Comparison of ENCODE assay signal across 21 cellular contexts in genomic region chr6:45439459-45439858, GRCh38.
DNase-seq lines count a peak whose midpoint lies in the region; ATAC-seq, FAIRE-seq and TF ChIP-seq lines count a peak whose summit lies in the region.
"Had no signal": no experiment of that assay in that cellular context is flagged by ENCODE, and none has a peak within 500 bp of the region (broad histone marks: within the 10 kb centered on the region; RNA-seq: fewer than 3 reads in every experiment).

No MANE protein-coding gene starts in this region.

- H3K27ac Mint-ChIP-seq in CD4-positive, CD25-positive, alpha-beta regulatory T cell: peak overlapping the region; percentile 11 to 89 (median 35)

- DNase-seq in AG04450 (ENCODE audit: low read depth, low spot score) (no peak), SJSA1 (ENCODE audit: low read depth in 1 of 2, low spot score in 2 of 2) (no peak), keratinocyte (ENCODE audit: low read depth, low spot score) (no peak), Right ventricle myocardium superior (no peak), NCI-H2107 (lab: John Stamatoyannopoulos, UW) (no peak)
- DNase-seq in CD4-positive, CD25-positive, alpha-beta regulatory T cell: no peak
- no peak for DNase-seq in effector CD8-positive, alpha-beta T cell (lab: John Stamatoyannopoulos, UW)
- DNase-seq: activated CD4-positive, alpha-beta T cell treated with anti-CD3 and anti-CD28 coated beads, Interleukin-2, amount 50 U/mL, for 1 hour; body of pancreas; Calu3; colonic mucosa; head of caudate nucleus; NCI-H1436; NCI-H526 treated with DMSO at 0.1 percent for 48 hours; small intestine; stimulated activated CD4-positive, alpha-beta T cell treated with anti-CD3 and anti-CD28 coated beads, Interleukin-2, amount 100 ng/mL, for 48 hours; stimulated activated naive CD8-positive, alpha-beta T cell treated with anti-CD3 and anti-CD28 coated beads, Interleukin-15, Interleukin-2, amounts not matched to agents 100 U/mL and 50 U/mL, for 24 hours; transverse colon had no signal

- no peaks in the 10 kb centered on the region for H4K20me1 ChIP-seq in keratinocyte (ENCODE audit: control insufficient read depth, extremely low read depth, insufficient read depth, low read length)

- no peak overlapping the region for H2AFZ ChIP-seq in keratinocyte (ENCODE audit: control insufficient read depth, low read length)

- peaks cover 18% of the 10 kb centered on the region for H3K36me3 ChIP-seq in CD4-positive, CD25-positive, alpha-beta regulatory T cell (ENCODE audit: control insufficient read depth, insufficient read depth, low read length)
- H3K36me3 ChIP-seq in SJSA1: peaks cover 84% of the 10 kb centered on the region
- no peaks in the 10 kb centered on the region for H3K36me3 ChIP-seq in keratinocyte (ENCODE audit: control insufficient read depth in 2 of 2, extremely low read depth in 1 of 2, insufficient read depth in 2 of 2, low read length in 2 of 2)
- H3K36me3 ChIP-seq: colonic mucosa, MG63, transverse colon had no signal

- H3K79me2 ChIP-seq in keratinocyte (ENCODE audit: control insufficient read depth, insufficient read depth, low read length): no peaks in the 10 kb centered on the region

- H3K27ac ChIP-seq in AG04450 (ENCODE audit: low read depth, low read length) (peak overlapping the region; percentile 63), SJSA1 (peak overlapping the region; percentile 89), keratinocyte (ENCODE audit: control insufficient read depth, insufficient read depth, low read length) (peak overlapping the region; percentile 73)
- H3K27ac ChIP-seq in CD4-positive, CD25-positive, alpha-beta regulatory T cell (ENCODE audit: insufficient read depth, low read length, poor library complexity, severe bottlenecking): no peak overlapping the region
- H3K27ac ChIP-seq: body of pancreas, colonic mucosa, transverse colon had no signal

- H3K9me3 Mint-ChIP-seq in CD4-positive, CD25-positive, alpha-beta regulatory T cell: no peaks in the 10 kb centered on the region

- H3K27me3 Mint-ChIP-seq in CD4-positive, CD25-positive, alpha-beta regulatory T cell: no peaks in the 10 kb centered on the region

- peak overlapping the region; percentile 0 to 46 (median 15) for H3K4me3 Mint-ChIP-seq in CD4-positive, CD25-positive, alpha-beta regulatory T cell

- no peaks in the 10 kb centered on the region for H3K9me1 ChIP-seq in keratinocyte (ENCODE audit: control insufficient read depth, extremely low read depth, insufficient read depth, low read length)

- no peaks in the 10 kb centered on the region for H3K9me3 ChIP-seq in AG04450 (ENCODE audit: control insufficient read depth, insufficient read depth, low read length)
- H3K9me3 ChIP-seq in CD4-positive, CD25-positive, alpha-beta regulatory T cell (ENCODE audit: control insufficient read depth in 2 of 2, low read length in 2 of 2): no peaks in the 10 kb centered on the region
- no peaks in the 10 kb centered on the region for H3K9me3 ChIP-seq in SJSA1 (replicated peaks)
- no peaks in the 10 kb centered on the region for H3K9me3 ChIP-seq in keratinocyte (ENCODE audit: control insufficient read depth, low read depth, low read length)
- H3K9me3 ChIP-seq: body of pancreas, colonic mucosa, MG63, transverse colon had no signal

- CTCF ChIA-PET in AG04450 (lab: Charles Lee): no interaction called here

- no peak for FAIRE-seq in keratinocyte (lab: Jason Lieb, UNC)
- FAIRE-seq: HepG2, small intestine had no signal

- POLR2A ChIA-PET in AG04450 (lab: Yijun Ruan, JAX): interaction anchor here (0.6 kb wide), 1 partner anchor 94 kb away, joined by 12 read pairs; no protein-coding TSS in a partner anchor

- H3K4me2 ChIP-seq in keratinocyte (ENCODE audit: control insufficient read depth, extremely low read depth, insufficient read depth, low read depth, low read length): peak overlapping the region; percentile 81

- dilution Hi-C loops in keratinocyte (cut with MboI; ENCODE audit: extremely low pct_ligation_motif_present, low sequenced_read_pairs): no loop called here

- no peak for TF ChIP-seq CTCF in AG04450 (IDR thresholded peaks at IDR 0.05; ENCODE audit: low read depth, low read length)
- TF ChIP-seq CTCF in keratinocyte (optimal IDR thresholded peaks at IDR 0.05 in 1 of 3, IDR thresholded peaks at IDR 0.05 in 1 of 3, conservative IDR thresholded peaks at IDR 0.05 in 1 of 3; ENCODE audit: extremely low read depth in 1 of 3, insufficient read depth in 2 of 3, low read length in 3 of 3): no peak

- H3K4me1 ChIP-seq in CD4-positive, CD25-positive, alpha-beta regulatory T cell (ENCODE audit: control insufficient read depth, insufficient read depth, low read length, poor library complexity, severe bottlenecking): peaks cover 50% of the 10 kb centered on the region
- H3K4me1 ChIP-seq in SJSA1 (replicated peaks) (peaks cover 45% of the 10 kb centered on the region), keratinocyte (ENCODE audit: control insufficient read depth, extremely low read depth, insufficient read depth, low read length) (peaks cover 39% of the 10 kb centered on the region)
- H3K4me1 ChIP-seq: body of pancreas had no signal

- no peaks in the 10 kb centered on the region for H3K27me3 ChIP-seq in AG04450 (ENCODE audit: control insufficient read depth, insufficient read depth, low read length)
- no peaks in the 10 kb centered on the region for H3K27me3 ChIP-seq in CD4-positive, CD25-positive, alpha-beta regulatory T cell (ENCODE audit: control insufficient read depth, insufficient read depth, low read length)
- H3K27me3 ChIP-seq in SJSA1 (replicated peaks): no peaks in the 10 kb centered on the region
- H3K27me3 ChIP-seq in keratinocyte (ENCODE audit: control insufficient read depth, extremely low read depth, insufficient read depth, low read length): no peaks in the 10 kb centered on the region
- H3K27me3 ChIP-seq: body of pancreas, colonic mucosa, MG63, transverse colon had no signal

- H3K4me3 ChIP-seq in AG04450 (ENCODE audit: low read depth, low read length) (no peak overlapping the region), SJSA1 (no peak overlapping the region), keratinocyte (ENCODE audit: control insufficient read depth in 2 of 3, extremely low read depth in 1 of 3, insufficient read depth in 2 of 3, low read depth in 1 of 3, low read length in 3 of 3) (no peak overlapping the region)
- peak overlapping the region; percentile 54 for H3K4me3 ChIP-seq in CD4-positive, CD25-positive, alpha-beta regulatory T cell (ENCODE audit: low read depth, low read length)
- H3K4me3 ChIP-seq: body of pancreas, colonic mucosa, MG63, transverse colon had no signal

- H3K36me3 Mint-ChIP-seq in CD4-positive, CD25-positive, alpha-beta regulatory T cell: peaks cover 12% of the 10 kb centered on the region

- peaks cover 32 to 68% (median 51%) of the 10 kb centered on the region in 4 donors for H3K4me1 Mint-ChIP-seq in CD4-positive, CD25-positive, alpha-beta regulatory T cell

- ATAC-seq in CD4-positive, CD25-positive, alpha-beta regulatory T cell (ENCODE audit: low read depth in 2 of 2): no peak
- ATAC-seq in Right ventricle myocardium superior (ENCODE audit: poor library complexity): no peak
- ATAC-seq: body of pancreas; HepG2; left lobe of liver; stimulated activated naive CD8-positive, alpha-beta T cell treated with anti-CD3 and anti-CD28 coated beads, Interleukin-15, Interleukin-2, amounts not matched to agents 100 U/mL and 50 U/mL, for 24 hours had no signal

- intact Hi-C loops in Right ventricle myocardium superior (cut with DNase I): no loop called here

- no peak overlapping the region for H3K9ac ChIP-seq in keratinocyte (ENCODE audit: control insufficient read depth, extremely low read depth, insufficient read depth, low read length)
